ENCODE assay signal across 9 cellular contexts in genomic region chr5:59275170-59275536, GRCh38.
DNase-seq lines count a peak whose midpoint lies in the region; ATAC-seq, FAIRE-seq and TF ChIP-seq lines count a peak whose summit lies in the region.
"Had no signal": no experiment of that assay in that cellular context is flagged by ENCODE, and none has a peak within 500 bp of the region (broad histone marks: within the 10 kb centered on the region; RNA-seq: fewer than 3 reads in every experiment).

No MANE protein-coding gene starts in this region.

- H3K9me3 ChIP-seq in esophagus squamous epithelium, result no peaks in the 10 kb centered on the region

- WGBS in esophagus squamous epithelium, 2 donors, result 9 to 25% methylated on average over 5 of the region's 5 CpGs

- no peaks in the 10 kb centered on the region for H3K27me3 ChIP-seq in esophagus squamous epithelium

- peak overlapping the region; percentile 57 for H3K4me3 Mint-ChIP-seq in stimulated activated naive CD8-positive, alpha-beta T cell treated with anti-CD3 and anti-CD28 coated beads, Interleukin-15, Interleukin-2, amounts not matched to agents 100 ng/mL and 50 ng/mL, for 24 hours
- H3K4me3 Mint-ChIP-seq in neural crest cell, result peak overlapping the region; percentile 85
- no peak overlapping the region for H3K4me3 Mint-ChIP-seq in activated naive CD4-positive, alpha-beta T cell treated with anti-CD3 and anti-CD28 coated beads, Interleukin-2, amount 10 ng/mL, durations not matched to agents 7 days and 5 days

- peaks cover 32% of the 10 kb centered on the region for H3K27me3 Mint-ChIP-seq in stimulated activated naive CD8-positive, alpha-beta T cell treated with anti-CD3 and anti-CD28 coated beads, Interleukin-15, Interleukin-2, amounts not matched to agents 100 ng/mL and 50 ng/mL, for 24 hours
- no peaks in the 10 kb centered on the region for H3K27me3 Mint-ChIP-seq in neural crest cell (ENCODE audit: low read depth)
- peaks cover 17% of the 10 kb centered on the region for H3K27me3 Mint-ChIP-seq in activated naive CD4-positive, alpha-beta T cell treated with anti-CD3 and anti-CD28 coated beads, Interleukin-2, amount 10 ng/mL, durations not matched to agents 7 days and 5 days

- TF ChIP-seq CTCF in esophagus squamous epithelium (IDR thresholded peaks at IDR 0.05) (no peak), neural crest cell (conservative IDR thresholded peaks at IDR 0.05) (no peak)

- no peak for TF ChIP-seq POLR2A in esophagus squamous epithelium (IDR thresholded peaks at IDR 0.05)

- no peak for ATAC-seq in stimulated activated naive CD8-positive, alpha-beta T cell treated with anti-CD3 and anti-CD28 coated beads, Interleukin-15, Interleukin-2, amounts not matched to agents 100 U/mL and 50 U/mL, for 24 hours

- no peak for DNase-seq in stimulated activated naive CD8-positive, alpha-beta T cell treated with anti-CD3 and anti-CD28 coated beads, Interleukin-15, Interleukin-2, amounts not matched to agents 100 U/mL and 50 U/mL, for 24 hours
- no peak for DNase-seq in esophagus squamous epithelium (lab: John Stamatoyannopoulos, UW)
- DNase-seq in neural crest cell (ENCODE audit: low read depth, low spot score), result no peak
- DNase-seq in ureter (ENCODE audit: low spot score), result no peak
- no peak for DNase-seq in urothelium cell line (ENCODE audit: low spot score)
- no peak for DNase-seq in stimulated activated naive CD4-positive, alpha-beta T cell treated with Interleukin-2 at 50 U/mL for 16 hours (lab: John Stamatoyannopoulos, UW)
- no peak for DNase-seq in activated naive CD4-positive, alpha-beta T cell treated with anti-CD3 and anti-CD28 coated beads, Interleukin-2, amount 10 ng/mL, durations not matched to agents 7 days and 5 days
- DNase-seq: CD4-positive, CD25-positive, alpha-beta regulatory T cell had no signal

- H3K36me3 Mint-ChIP-seq in stimulated activated naive CD8-positive, alpha-beta T cell treated with anti-CD3 and anti-CD28 coated beads, Interleukin-15, Interleukin-2, amounts not matched to agents 100 ng/mL and 50 ng/mL, for 24 hours (ENCODE audit: low read depth), result no peaks in the 10 kb centered on the region
- no peaks in the 10 kb centered on the region for H3K36me3 Mint-ChIP-seq in neural crest cell (ENCODE audit: low read depth)
- H3K36me3 Mint-ChIP-seq in activated naive CD4-positive, alpha-beta T cell treated with anti-CD3 and anti-CD28 coated beads, Interleukin-2, amount 10 ng/mL, durations not matched to agents 7 days and 5 days, result no peaks in the 10 kb centered on the region
- H3K36me3 Mint-ChIP-seq: CD4-positive, CD25-positive, alpha-beta regulatory T cell had no signal

- H3K4me1 ChIP-seq in esophagus squamous epithelium, result peaks cover 0 to 25% (median 0%) of the 10 kb centered on the region in 3 donors

- H3K27ac Mint-ChIP-seq in stimulated activated naive CD8-positive, alpha-beta T cell treated with anti-CD3 and anti-CD28 coated beads, Interleukin-15, Interleukin-2, amounts not matched to agents 100 ng/mL and 50 ng/mL, for 24 hours, result no peak overlapping the region
- peak overlapping the region; percentile 92 for H3K27ac Mint-ChIP-seq in neural crest cell (ENCODE audit: unreplicated experiment)
- no peak overlapping the region for H3K27ac Mint-ChIP-seq in activated naive CD4-positive, alpha-beta T cell treated with anti-CD3 and anti-CD28 coated beads, Interleukin-2, amount 10 ng/mL, durations not matched to agents 7 days and 5 days
- H3K27ac Mint-ChIP-seq: CD4-positive, CD25-positive, alpha-beta regulatory T cell had no signal

- FAIRE-seq in urothelium cell line (lab: Jason Lieb, UNC), result no peak

- peaks cover 15% of the 10 kb centered on the region for H3K4me1 Mint-ChIP-seq in stimulated activated naive CD8-positive, alpha-beta T cell treated with anti-CD3 and anti-CD28 coated beads, Interleukin-15, Interleukin-2, amounts not matched to agents 100 ng/mL and 50 ng/mL, for 24 hours (ENCODE audit: low read depth)
- H3K4me1 Mint-ChIP-seq in neural crest cell, result peaks cover 31% of the 10 kb centered on the region
- peaks cover 11% of the 10 kb centered on the region for H3K4me1 Mint-ChIP-seq in activated naive CD4-positive, alpha-beta T cell treated with anti-CD3 and anti-CD28 coated beads, Interleukin-2, amount 10 ng/mL, durations not matched to agents 7 days and 5 days

- intact Hi-C loops in esophagus squamous epithelium (cut with DNase I), result no loop called here

- peak overlapping the region; percentile 44 to 88 (median 84) for H3K27ac ChIP-seq in esophagus squamous epithelium

- no peaks in the 10 kb centered on the region for H3K9me3 Mint-ChIP-seq in stimulated activated naive CD8-positive, alpha-beta T cell treated with anti-CD3 and anti-CD28 coated beads, Interleukin-15, Interleukin-2, amounts not matched to agents 100 ng/mL and 50 ng/mL, for 24 hours
- no peaks in the 10 kb centered on the region for H3K9me3 Mint-ChIP-seq in neural crest cell
- H3K9me3 Mint-ChIP-seq in activated naive CD4-positive, alpha-beta T cell treated with anti-CD3 and anti-CD28 coated beads, Interleukin-2, amount 10 ng/mL, durations not matched to agents 7 days and 5 days, result no peaks in the 10 kb centered on the region

- H3K36me3 ChIP-seq in esophagus squamous epithelium, result no peaks in the 10 kb centered on the region

- CTCF ChIA-PET in activated naive CD4-positive, alpha-beta T cell treated with anti-CD3 and anti-CD28 coated beads, Interleukin-2, amount 10 ng/mL, durations not matched to agents 7 days and 5 days (lab: Charles Lee), result no interaction called here

- H3K4me3 ChIP-seq in esophagus squamous epithelium, result peak overlapping the region; percentile 28 to 69 (median 49)
